26 cellular contexts compared by ENCODE assay signal in genomic region chr7:48249162-48249561, GRCh38.
DNase-seq lines count a peak whose midpoint lies in the region; ATAC-seq, FAIRE-seq and TF ChIP-seq lines count a peak whose summit lies in the region.
"Had no signal": no experiment of that assay in that cellular context is flagged by ENCODE, and none has a peak within 500 bp of the region (broad histone marks: within the 10 kb centered on the region; RNA-seq: fewer than 3 reads in every experiment).

No MANE protein-coding gene starts in this region.

- H3K4me1 ChIP-seq in endothelial cell of umbilical vein (ENCODE audit: control insufficient read depth, extremely low read depth, insufficient read depth, low read length) (peaks cover 49% of the 10 kb centered on the region), neutrophil (ENCODE audit: control insufficient read depth in 1 of 2, insufficient read depth in 1 of 2, low read depth in 1 of 2, low read length in 1 of 2) (peaks cover 60 to 77% of the 10 kb centered on the region in 2 experiments)
- H3K4me1 ChIP-seq: BE2C had no signal

- ATAC-seq in HG03045 (IDR thresholded peaks at IDR 0.05; ENCODE audit: unreplicated experiment), result no peak

- H4K20me1 ChIP-seq in endothelial cell of umbilical vein (replicated peaks; ENCODE audit: control insufficient read depth, extremely low read depth, insufficient read depth, low read length), result no peaks in the 10 kb centered on the region
- H4K20me1 ChIP-seq: BLaER1 had no signal

- no peaks in the 10 kb centered on the region for H3K36me3 ChIP-seq in endothelial cell of umbilical vein (ENCODE audit: control insufficient read depth in 2 of 2, extremely low read depth in 1 of 2, insufficient read depth in 2 of 2, low read length in 2 of 2)
- peaks cover 16% of the 10 kb centered on the region for H3K36me3 ChIP-seq in neutrophil
- H3K36me3 ChIP-seq: BE2C, BLaER1 had no signal

- no peak for TF ChIP-seq POLR2A in endothelial cell of umbilical vein (IDR thresholded peaks at IDR 0.05; ENCODE audit: low read depth, low read length)

- dilution Hi-C loops in endothelial cell of umbilical vein (cut with MboI; ENCODE audit: extremely low pct_ligation_motif_present, low sequenced_read_pairs), result no loop called here

- no peak for FAIRE-seq in endothelial cell of umbilical vein (lab: Jason Lieb, UNC)
- FAIRE-seq: A204.1, G401.6, GM12891, GM19239 had no signal

- H3K9me3 ChIP-seq in endothelial cell of umbilical vein (replicated peaks; ENCODE audit: control insufficient read depth, insufficient read depth, low read length), result no peaks in the 10 kb centered on the region
- H3K9me3 ChIP-seq in neutrophil, result no peaks in the 10 kb centered on the region
- H3K9me3 ChIP-seq: BE2C, BLaER1 had no signal

- H3K9ac ChIP-seq in endothelial cell of umbilical vein (replicated peaks; ENCODE audit: extremely low read depth, insufficient read depth, low read length), result no peak overlapping the region
- H3K9ac ChIP-seq: BLaER1 had no signal

- H3K4me3 ChIP-seq in endothelial cell of umbilical vein (replicated peaks in 1 of 3; ENCODE audit: insufficient read depth in 1 of 3, low read depth in 1 of 3, low read length in 3 of 3) (no peak overlapping the region), fibroblast of the aortic adventitia (ENCODE audit: low read depth, low read length) (no peak overlapping the region), neutrophil (ENCODE audit: low read depth in 1 of 2, low read length in 1 of 2) (no peak overlapping the region)
- H3K4me3 ChIP-seq: BLaER1 had no signal

- TF ChIP-seq CTCF in endothelial cell of umbilical vein (IDR thresholded peaks at IDR 0.05; ENCODE audit: extremely low read depth in 1 of 2, insufficient read depth in 1 of 2, low read depth in 1 of 2, low read length in 2 of 2) (no peak), fibroblast of the aortic adventitia (IDR thresholded peaks at IDR 0.05; ENCODE audit: insufficient read depth, low read length) (no peak), neutrophil (IDR thresholded peaks at IDR 0.05) (no peak)

- H3K27ac ChIP-seq in endothelial cell of umbilical vein (ENCODE audit: insufficient read depth, low read depth, low read length) (no peak overlapping the region), neutrophil (peak overlapping the region; percentile 43)
- H3K27ac ChIP-seq: BLaER1 had no signal

- no peak overlapping the region for H2AFZ ChIP-seq in endothelial cell of umbilical vein (ENCODE audit: low read depth, low read length)

- DNase-seq in endothelial cell of umbilical vein (ENCODE audit: low read depth, low spot score), result peak; percentile 5
- DNase-seq in fibroblast of the aortic adventitia (ENCODE audit: low read depth), result peak; percentile 43
- DNase-seq in G401 (ENCODE audit: low spot score), result no peak
- DNase-seq in posterior cingulate gyrus, result no peak
- DNase-seq: 8988T; ACHN; BE2C; C1 segment of cervical spinal cord; CD4-positive, alpha-beta memory T cell; CD4-positive, CD25-positive, alpha-beta regulatory T cell; CD8-positive, alpha-beta memory T cell; COR-L47; DMS 273 treated with DMSO at 0.1 percent for 48 hours; DMS153; DMS53; DMS79; DND-41; EL; GF-D8 had no signal

- POLR2A ChIA-PET in endothelial cell of umbilical vein (lab: Charles Lee), result no interaction called here

- H3K9me1 ChIP-seq in endothelial cell of umbilical vein (replicated peaks; ENCODE audit: control insufficient read depth, extremely low read depth, insufficient read depth, low read length), result no peaks in the 10 kb centered on the region

- no peak overlapping the region for H3K4me2 ChIP-seq in endothelial cell of umbilical vein (ENCODE audit: insufficient read depth, low read length)
- H3K4me2 ChIP-seq: BLaER1 had no signal

- CTCF ChIA-PET in endothelial cell of umbilical vein (lab: Charles Lee), result no interaction called here

- intact Hi-C loops in endothelial cell of umbilical vein (cut with micrococcal nuclease) (no loop called here), posterior cingulate gyrus (cut with DNase I) (no loop called here)

- no peaks in the 10 kb centered on the region for H3K79me2 ChIP-seq in endothelial cell of umbilical vein (ENCODE audit: control insufficient read depth, insufficient read depth, low read length)

- BruUV-seq in endothelial cell of umbilical vein (replicated peaks; lab: Mats Ljungman, UMichigan), result no TSS peak

- no peaks in the 10 kb centered on the region for H3K27me3 ChIP-seq in endothelial cell of umbilical vein (ENCODE audit: control insufficient read depth in 2 of 2, insufficient read depth in 2 of 2, low read length in 2 of 2)
- no peaks in the 10 kb centered on the region for H3K27me3 ChIP-seq in neutrophil
- H3K27me3 ChIP-seq: BE2C, BLaER1 had no signal

- in situ Hi-C loops in G401 (cut with HindIII; ENCODE audit: low sequenced_read_pairs), result no loop called here

TF ChIP-seq in endothelial cell of umbilical vein, 7 proteins besides CTCF, POLR2A, EP300 and RAD21:
- no peak for TF ChIP-seq FOS (IDR thresholded peaks at IDR 0.05; ENCODE audit: borderline replicate concordance, insufficient read depth, low read length)
- no peak for TF ChIP-seq POLR2AphosphoS5 (IDR thresholded peaks at IDR 0.05; ENCODE audit: insufficient read depth, low read depth, low read length)
- TF ChIP-seq GATA2 (IDR thresholded peaks at IDR 0.05; ENCODE audit: insufficient read depth, insufficient read length, low read depth, low read length), result no peak
- no peak for TF ChIP-seq JUN (IDR thresholded peaks at IDR 0.05; ENCODE audit: borderline replicate concordance, insufficient read depth, insufficient read length, low read depth)
- no peak for TF ChIP-seq EZH2 (IDR thresholded peaks at IDR 0.05; ENCODE audit: borderline replicate concordance, low read depth, low read length, severe bottlenecking)
- no peak for TF ChIP-seq MAX (IDR thresholded peaks at IDR 0.05; ENCODE audit: insufficient read depth, insufficient read length)
- no peak for TF ChIP-seq MYC (IDR thresholded peaks at IDR 0.05; ENCODE audit: low read depth, low read length)

Comparison
In these comparisons a context has a peak if more than half of its experiments do, and no peak if none do; other contexts are left out.
1. DNase-seq: peak in endothelial cell of umbilical vein (single experiment) and fibroblast of the aortic adventitia (single experiment); none in G401 (single experiment) and posterior cingulate gyrus (0 of 10).